8 cellular contexts compared by ENCODE assay signal in genomic region chr1:36083635-36084501, GRCh38. TPM values are rescaled to one million over a fixed set of nuclear protein-coding genes. Genes with fewer than 3 reads are reported as not detected.
DNase-seq lines count a peak whose midpoint lies in the region; ATAC-seq and TF ChIP-seq lines count a peak whose summit lies in the region.

Gene TEKT2 (plus strand): TSS chr1:36084094. CDS start chr1:36084922, 828 bp downstream.

- H3K4me1 ChIP-seq in vagina (peaks cover 20% of the 10 kb centered on the region), HAP-1 (peaks cover 3% of the 10 kb centered on the region)

- TF ChIP-seq POLR2A in vagina (IDR thresholded peaks at IDR 0.05), result no peak

- peak within 1 kb of the TSS; percentile 64 for H3K4me3 Mint-ChIP-seq in memory B cell

- ATAC-seq in memory B cell (ENCODE audit: low read depth) (no peak), GM19455 (IDR thresholded peaks at IDR 0.05; ENCODE audit: unreplicated experiment) (no peak), GM18907 (IDR thresholded peaks at IDR 0.05; ENCODE audit: unreplicated experiment) (no peak)

- H3K27ac ChIP-seq in vagina, result no peak within 1 kb of the TSS

- in situ Hi-C loops in HAP-1 (cut with MboI; ENCODE audit: low sequenced_read_pairs), result no loop called here

- H3K9me3 ChIP-seq in vagina (no peaks in the 10 kb centered on the region), HAP-1 (no peaks in the 10 kb centered on the region)

- no peaks in the 10 kb centered on the region for H3K9me3 Mint-ChIP-seq in memory B cell

- no peaks in the 10 kb centered on the region for H3K4me1 Mint-ChIP-seq in memory B cell

- no peak for TF ChIP-seq CTCF in GM06990 (IDR thresholded peaks at IDR 0.05; ENCODE audit: insufficient read depth, low read length, poor library complexity, severe bottlenecking)
- no peak for TF ChIP-seq CTCF in vagina (IDR thresholded peaks at IDR 0.05)

- intact Hi-C loops in vagina (cut with DNase I), result loop anchor here (5.0 kb wide), 1 partner anchor 157 kb away; no protein-coding TSS in a partner anchor

- H3K4me3 ChIP-seq in GM06990 (replicated peaks; ENCODE audit: low read depth, low read length) (peak within 1 kb of the TSS; percentile 56), vagina (peak within 1 kb of the TSS; percentile 49 to 55), HAP-1 (no peak within 1 kb of the TSS)

- peak within 1 kb of the TSS; percentile 70 for H3K27ac Mint-ChIP-seq in memory B cell

- no peaks in the 10 kb centered on the region for H3K36me3 Mint-ChIP-seq in memory B cell

- H3K27me3 ChIP-seq in GM06990 (replicated peaks; ENCODE audit: control insufficient read depth, insufficient read depth, low read length) (no peaks in the 10 kb centered on the region), vagina (no peaks in the 10 kb centered on the region), HAP-1 (ENCODE audit: low read depth) (no peaks in the 10 kb centered on the region)

- no peaks in the 10 kb centered on the region for H3K36me3 ChIP-seq in GM06990 (ENCODE audit: control insufficient read depth, insufficient read depth, low read length)
- H3K36me3 ChIP-seq in vagina, result no peaks in the 10 kb centered on the region
- H3K36me3 ChIP-seq in HAP-1 (replicated peaks), result peaks cover 2% of the 10 kb centered on the region; the same call in 1 of the 2 replicates

- peaks cover 12% of the 10 kb centered on the region for H3K27me3 Mint-ChIP-seq in memory B cell

- DNase-seq in GM06990 (ENCODE audit: extremely low read depth, insufficient read length), result no peak
- peak; percentile 82 for DNase-seq in NCI-H2227 treated with DMSO at 0.1 percent for 48 hours (lab: John Stamatoyannopoulos, UW)
- peak; percentile 40 to 64 for DNase-seq in dermis microvascular lymphatic vessel endothelial cell (ENCODE audit: low read depth in 2 of 2)
- DNase-seq in memory B cell (ENCODE audit: low spot score in 2 of 2), result no peak
- no peak for DNase-seq in vagina (ENCODE audit: extremely low spot score in 2 of 2)
- no peak for DNase-seq in HAP-1 (ENCODE audit: low spot score in 2 of 2)

RNA-seq across cellular contexts. Expression of gene TEKT2, which starts in this region (rescaled TPM):
- total RNA-seq in dermis microvascular lymphatic vessel endothelial cell (0.25 and 0.26 TPM in 2 replicates), vagina (not detected)

Comparison
In these comparisons a context has a peak if more than half of its experiments do, and no peak if none do; other contexts are left out.
1. Peak in DNase-seq in dermis microvascular lymphatic vessel endothelial cell; RNA of the gene not detected or under 1 TPM.